Comparison of ENCODE assay signal across 10 cellular contexts in genomic region chr13:112957295-112957677, GRCh38.
"Had no signal": no experiment of that assay in that cellular context is flagged by ENCODE, and none has a peak within 500 bp of the region (broad histone marks: within the 10 kb centered on the region; RNA-seq: fewer than 3 reads in every experiment).

No MANE protein-coding gene starts in this region.

- H3K27me3 ChIP-seq: ovary had no signal

- H3K9me3 ChIP-seq: ovary had no signal

- DNase-seq: activated CD4-positive, alpha-beta T cell treated with anti-CD3 and anti-CD28 coated beads, Interleukin-2, amount 50 U/mL, for 1 hour; activated naive CD4-positive, alpha-beta T cell treated with anti-CD3 and anti-CD28 coated beads for 36 hours; activated naive CD8-positive, alpha-beta T cell treated with anti-CD3 and anti-CD28 coated beads, Interleukin-2, amount 50 U/mL, for 24 hours; activated T-cell treated with anti-CD3 and anti-CD28 coated beads for 4 hours; left ventricle myocardium superior; mesenchymal stem cell; nephron progenitor cell had no signal

- H3K27ac ChIP-seq: ovary had no signal

- H3K4me3 ChIP-seq: ovary had no signal

- ATAC-seq: activated CD4-positive, CD25-positive, alpha-beta regulatory T cell treated with anti-CD3 and anti-CD28 coated beads, Interleukin-2, amount 50 U/mL, for 24 hours; activated naive CD8-positive, alpha-beta T cell treated with anti-CD3 and anti-CD28 coated beads, Interleukin-2, amount 50 U/mL, for 24 hours; left ventricle myocardium superior; stimulated activated memory B cell treated with anti-CD40 and anti-IgM and Interleukin-4, amounts not matched to agents 10 μg/mL and 1 μg/mL and 100 μg/mL, for 72 hours had no signal

- H3K36me3 ChIP-seq: ovary had no signal
